ENCODE assay signal across 20 cellular contexts in genomic region chr12:109535231-109535862, GRCh38.
"Had no signal": no experiment of that assay in that cellular context is flagged by ENCODE, and none has a peak within 500 bp of the region (broad histone marks: within the 10 kb centered on the region; RNA-seq: fewer than 3 reads in every experiment).

No MANE protein-coding gene starts in this region.

- H3K36me3 ChIP-seq: colonic mucosa, ovary had no signal

- FAIRE-seq: islet of Langerhans had no signal

- DNase-seq: cerebellar nuclear complex; colonic mucosa; dermis blood vessel endothelial cell; foreskin melanocyte; hippocampal formation; ovary; sigmoid colon; stimulated activated CD4-positive, alpha-beta T cell treated with anti-CD3 and anti-CD28 coated beads, Interleukin-2, amount 100 ng/mL, for 24 hours; stimulated activated CD4-positive, alpha-beta T cell treated with anti-CD3 and anti-CD28 coated beads, Interleukin-4, amount 100 ng/mL, for 4 hours; stimulated activated naive B cell treated with anti-CD40 and anti-IgM and Interleukin-4, amounts not matched to agents 10 μg/mL and 1 μg/mL and 100 μg/mL, for 72 hours; stomach; substantia nigra; transverse colon had no signal

- H3K9me3 ChIP-seq: colonic mucosa, heart left ventricle, mucosa of descending colon, ovary, right atrium auricular region, sigmoid colon, stomach, thoracic aorta, transverse colon had no signal

- ATAC-seq: heart left ventricle; mucosa of descending colon; naive thymus-derived CD8-positive, alpha-beta T cell; stimulated activated naive B cell treated with anti-CD40 and anti-IgM and Interleukin-4, amounts not matched to agents 10 μg/mL and 1 μg/mL and 100 μg/mL, for 72 hours had no signal

- H3K27ac ChIP-seq: colonic mucosa, heart left ventricle, ovary, right atrium auricular region, sigmoid colon, skin epidermis, stomach, thoracic aorta, transverse colon had no signal

- H3K27me3 ChIP-seq: colonic mucosa, heart left ventricle, ovary, right atrium auricular region, sigmoid colon, stomach, transverse colon had no signal

- H3K4me3 ChIP-seq: colonic mucosa, heart left ventricle, mucosa of descending colon, ovary, right atrium auricular region, sigmoid colon, skin epidermis, stomach, thoracic aorta, transverse colon had no signal

- H3K4me1 ChIP-seq: colonic mucosa, stomach, transverse colon had no signal
